In the genomic region with DNA sequence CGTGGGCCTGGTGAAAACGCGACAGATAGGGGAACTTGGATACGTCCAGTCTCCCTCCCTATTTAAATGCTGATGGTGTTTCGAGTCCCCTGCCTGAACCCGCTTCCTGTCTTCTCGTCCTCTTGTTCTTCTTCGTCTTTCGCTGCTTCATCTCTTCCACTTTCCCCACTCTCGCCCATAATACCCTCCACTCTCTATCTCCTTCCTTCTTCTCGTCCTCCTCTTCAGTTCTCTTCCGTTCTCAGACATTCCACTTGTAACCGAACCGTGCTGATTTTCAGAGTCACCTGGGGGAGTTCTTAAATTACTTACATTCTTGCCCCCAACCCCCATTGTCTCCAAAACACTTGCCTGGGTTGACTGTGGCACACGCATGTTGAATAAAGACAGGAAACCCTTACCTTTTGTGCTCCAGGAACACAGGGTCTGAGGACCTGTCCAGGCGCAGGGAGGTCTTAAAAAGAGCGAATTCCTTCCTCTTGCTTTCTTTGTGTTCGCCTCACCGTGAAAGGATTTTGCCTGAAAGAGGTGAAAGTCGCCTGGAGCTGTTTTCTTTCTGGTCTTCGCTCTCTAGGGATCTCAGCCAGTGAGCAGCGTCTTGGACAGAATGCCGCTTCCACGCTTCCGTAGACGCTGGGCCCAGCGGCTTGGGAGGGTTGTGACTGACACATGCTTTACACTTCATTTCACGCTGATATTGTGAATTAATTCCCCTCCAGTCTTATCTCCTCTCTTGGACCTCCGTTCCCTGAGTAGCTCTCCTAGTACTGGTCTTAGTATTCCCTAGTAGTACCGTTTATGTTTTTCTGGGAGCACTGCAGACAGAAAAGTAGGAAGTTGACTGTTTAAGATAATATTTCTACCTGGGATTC, we compare ENCODE assay signal across 11 cellular contexts.
DNase-seq lines count a peak whose midpoint lies in the region; ATAC-seq and TF ChIP-seq lines count a peak whose summit lies in the region.
"Had no signal": no experiment of that assay in that cellular context is flagged by ENCODE, and none has a peak within 500 bp of the region (broad histone marks: within the 10 kb centered on the region; RNA-seq: fewer than 3 reads in every experiment).

No MANE protein-coding gene starts in this region.

- no TSS peak for BruUV-seq in Panc1 (replicated peaks; lab: Mats Ljungman, UMichigan)

- ATAC-seq in Panc1: peak; percentile 10; the same call in 1 of the 2 replicates

- H3K4me3 ChIP-seq in Panc1 (ENCODE audit: low read depth in 2 of 2, low read length in 2 of 2): peak overlapping the region; percentile 21 to 31
- H3K4me3 ChIP-seq in esophagus muscularis mucosa: peak overlapping the region in 1 of 4 donors; percentile 12
- peak overlapping the region in 2 of 4 donors; percentile 8 to 24 for H3K4me3 ChIP-seq in esophagus squamous epithelium
- H3K4me3 ChIP-seq: BLaER1 had no signal

- in situ Hi-C loops in Panc1 (cut with HindIII; ENCODE audit: low pct_unique_long_range_greater_than_20kb, low sequenced_read_pairs): no loop called here

- H3K9me3 ChIP-seq in Panc1 (ENCODE audit: control insufficient read depth, insufficient read depth, low read depth, low read length) (peaks cover 14% of the 10 kb centered on the region; the same call in 1 of the 2 replicates), esophagus muscularis mucosa (peaks cover 0 to 38% (median 14%) of the 10 kb centered on the region in 4 donors), esophagus squamous epithelium (peaks cover 0 to 25% (median 8%) of the 10 kb centered on the region in 3 donors)

- POLR2A ChIA-PET in Panc1 (lab: Charles Lee): interaction anchor here (0.6 kb wide), 1 partner anchor 48 kb away, joined by 7 read pairs; no protein-coding TSS in a partner anchor

- H3K4me1 ChIP-seq in Panc1 (ENCODE audit: control insufficient read depth, insufficient read depth, low read length) (peaks cover 6% of the 10 kb centered on the region), esophagus muscularis mucosa (no peaks in the 10 kb centered on the region), esophagus squamous epithelium (peaks cover 0 to 12% (median 0%) of the 10 kb centered on the region in 3 donors)
- H3K4me1 ChIP-seq: BLaER1 had no signal

- H3K36me3 ChIP-seq in Panc1 (ENCODE audit: control insufficient read depth, insufficient read depth, low read length) (no peaks in the 10 kb centered on the region), esophagus muscularis mucosa (no peaks in the 10 kb centered on the region), esophagus squamous epithelium (no peaks in the 10 kb centered on the region)
- H3K36me3 ChIP-seq: BLaER1 had no signal

- TF ChIP-seq POLR2A in esophagus muscularis mucosa (IDR thresholded peaks at IDR 0.05; ENCODE audit: low read depth) (no peak), esophagus squamous epithelium (IDR thresholded peaks at IDR 0.05) (no peak)

- WGBS in esophagus muscularis mucosa: 5% methylated on average over 29 of the region's 30 CpGs
- 4 to 15% methylated on average over 26 to 30 of the region's 30 CpGs for WGBS in esophagus squamous epithelium, 2 donors

- TF ChIP-seq EP300 in esophagus muscularis mucosa (IDR thresholded peaks at IDR 0.05): no peak

- TF ChIP-seq CTCF in Panc1 (IDR thresholded peaks at IDR 0.05): no peak
- TF ChIP-seq CTCF in esophagus muscularis mucosa (IDR thresholded peaks at IDR 0.05): no peak
- TF ChIP-seq CTCF in esophagus squamous epithelium (IDR thresholded peaks at IDR 0.05): no peak

- intact Hi-C loops in Panc1 (cut with micrococcal nuclease; ENCODE audit: unreplicated experiment): no loop called here
- intact Hi-C loops in esophagus muscularis mucosa (cut with DNase I): no loop called here
- intact Hi-C loops in esophagus squamous epithelium (cut with DNase I): no loop called here

- DNase-seq in SIG-M5 treated with dmso at 0.1 percent for 504 hours (lab: John Stamatoyannopoulos, UW; ENCODE audit: unreplicated experiment): peak; percentile 25
- no peak for DNase-seq in SIG-M5 (lab: John Stamatoyannopoulos, UW)
- no peak for DNase-seq in Panc1 (ENCODE audit: low read depth, low spot score)
- peak; percentile 86 for DNase-seq in esophagus muscularis mucosa (ENCODE audit: extremely low spot score)
- peak; percentile 64 for DNase-seq in retina
- DNase-seq in esophagus squamous epithelium (lab: John Stamatoyannopoulos, UW): no peak
- DNase-seq in medulla oblongata (ENCODE audit: extremely low spot score): no peak
- DNase-seq in HCEC 1CT: no peak
- DNase-seq: activated gamma-delta T cell; stimulated activated CD4-positive, alpha-beta T cell treated with anti-CD3 and anti-CD28 coated beads, Interleukin-4, amount 100 ng/mL, for 4 hours had no signal

- CTCF ChIA-PET in Panc1 (lab: Charles Lee): no interaction called here

- H3K27ac ChIP-seq in Panc1 (ENCODE audit: low read length): no peak overlapping the region
- H3K27ac ChIP-seq in esophagus muscularis mucosa (replicated peaks in 1 of 4): no peak overlapping the region
- no peak overlapping the region for H3K27ac ChIP-seq in esophagus squamous epithelium
- H3K27ac ChIP-seq: BLaER1 had no signal

- H3K27me3 ChIP-seq in Panc1 (ENCODE audit: control insufficient read depth, insufficient read depth, low read length) (no peaks in the 10 kb centered on the region), esophagus muscularis mucosa (peaks cover 0 to 63% (median 14%) of the 10 kb centered on the region in 4 donors), esophagus squamous epithelium (peaks cover 0 to 70% (median 5%) of the 10 kb centered on the region in 4 donors)
- H3K27me3 ChIP-seq: BLaER1 had no signal

Comparison
In these comparisons a context has a peak if more than half of its experiments do, and no peak if none do; other contexts are left out.
1. DNase-seq: peak in SIG-M5 treated with dmso at 0.1 percent for 504 hours (single experiment), esophagus muscularis mucosa (single experiment) and retina (single experiment); none in SIG-M5 (single experiment), Panc1 (single experiment), esophagus squamous epithelium (single experiment), medulla oblongata (single experiment) and HCEC 1CT (single experiment).